Comparison of ENCODE assay signal across 9 cellular contexts in genomic region chr17:2138768-2139167, GRCh38.
DNase-seq lines count a peak whose midpoint lies in the region; TF ChIP-seq lines count a peak whose summit lies in the region.
"Had no signal": no experiment of that assay in that cellular context is flagged by ENCODE, and none has a peak within 500 bp of the region (broad histone marks: within the 10 kb centered on the region; RNA-seq: fewer than 3 reads in every experiment).

No MANE protein-coding gene starts in this region.

- in situ Hi-C loops in brain microvascular endothelial cell (cut with HindIII; ENCODE audit: low pct_ligation_motif_present, low sequenced_read_pairs): no loop called here

- peak overlapping the region; percentile 87 for H3K27ac ChIP-seq in brain microvascular endothelial cell
- H3K27ac ChIP-seq: A549 had no signal

- peak; percentile 18 for DNase-seq in NCI-H1092 treated with DMSO at 0.1 percent for 48 hours (lab: John Stamatoyannopoulos, UW)
- no peak for DNase-seq in NCI-H1092 (lab: John Stamatoyannopoulos, UW)
- DNase-seq in LoVo (ENCODE audit: low spot score): peak; percentile 9
- no peak for DNase-seq in brain microvascular endothelial cell
- DNase-seq in renal cortical epithelial cell (ENCODE audit: low read depth): peak; percentile 61
- DNase-seq in middle frontal gyrus (ENCODE audit: extremely low spot score, low spot score): no peak
- no peak for DNase-seq in NCI-H187 treated with DMSO at 0.1 percent for 48 hours (lab: John Stamatoyannopoulos, UW)
- no peak for DNase-seq in NCI-H82 treated with DMSO at 0.1 percent for 48 hours (lab: John Stamatoyannopoulos, UW; ENCODE audit: unreplicated experiment)

- TF ChIP-seq CTCF in brain microvascular endothelial cell (IDR thresholded peaks at IDR 0.05; ENCODE audit: low read depth, low read length, missing control alignments): no peak

- no peaks in the 10 kb centered on the region for H3K36me3 ChIP-seq in brain microvascular endothelial cell (replicated peaks)

- H3K4me3 ChIP-seq in brain microvascular endothelial cell (ENCODE audit: low read depth, low read length): no peak overlapping the region
- H3K4me3 ChIP-seq: A549 had no signal

- H3K27me3 ChIP-seq in brain microvascular endothelial cell (replicated peaks): no peaks in the 10 kb centered on the region

Comparison
In these comparisons a context has a peak if more than half of its experiments do, and no peak if none do; other contexts are left out.
1. DNase-seq: peak in NCI-H1092 treated with DMSO at 0.1 percent for 48 hours (single experiment), LoVo (single experiment) and renal cortical epithelial cell (single experiment); none in NCI-H1092 (single experiment), brain microvascular endothelial cell (single experiment), middle frontal gyrus (single experiment), NCI-H187 treated with DMSO at 0.1 percent for 48 hours (single experiment) and NCI-H82 treated with DMSO at 0.1 percent for 48 hours (single experiment).